In the genomic region with DNA sequence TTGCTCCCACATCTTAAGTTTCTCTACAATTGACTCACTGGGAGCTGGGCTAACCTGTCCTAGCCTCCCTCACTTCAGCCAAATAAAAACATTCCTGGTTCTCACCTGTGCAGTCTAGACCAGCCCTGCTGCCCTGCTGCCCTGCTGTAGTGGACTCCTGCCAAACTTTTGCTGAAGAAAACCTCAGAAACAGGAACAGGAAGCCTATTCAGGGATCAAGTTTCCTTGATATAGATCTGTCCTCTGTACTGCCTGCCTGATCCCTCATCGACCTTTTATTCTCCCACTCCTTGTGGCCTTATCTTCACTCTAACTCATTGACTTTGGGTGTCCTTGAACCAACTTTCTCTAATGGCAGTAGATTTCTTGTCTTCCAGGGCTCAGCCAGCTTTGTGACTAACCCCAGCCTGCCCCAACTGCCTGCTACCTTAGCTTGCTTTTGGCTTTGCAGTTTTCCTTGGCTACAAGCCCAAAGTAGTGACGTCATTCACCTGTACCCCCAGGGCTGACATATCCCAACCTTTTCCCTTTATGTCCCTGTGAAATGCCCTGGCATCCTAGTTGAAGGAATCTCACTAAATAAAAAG, we compare ENCODE assay signal across 11 cellular contexts.
A peak's percentile ranks its signal among the peaks of the same experiment; 100 is the strongest.
DNase-seq lines count a peak whose midpoint lies in the region; ATAC-seq and TF ChIP-seq lines count a peak whose summit lies in the region.
"Had no signal": no experiment of that assay in that cellular context is flagged by ENCODE, and none has a peak within 500 bp of the region (broad histone marks: within the 10 kb centered on the region; RNA-seq: fewer than 3 reads in every experiment).

No MANE protein-coding gene starts in this region.

- peaks cover 3% of the 10 kb centered on the region for H3K4me1 Mint-ChIP-seq in activated T-helper 17 cell treated with anti-CD3 and anti-CD28 coated beads, Interleukin-2, amount 50 U/mL, for 72 hours

- CTCF ChIA-PET in RWPE1 (lab: Yijun Ruan, JAX), result no interaction called here

- TF ChIP-seq CTCF in heart right ventricle (IDR thresholded peaks at IDR 0.05) (no peak), RWPE1 (conservative IDR thresholded peaks at IDR 0.05; ENCODE audit: low read depth) (no peak)

- H3K27ac ChIP-seq in heart right ventricle, result peak overlapping the region in 1 of 10 donors; percentile 18
- peak overlapping the region; percentile 2; the same call in 1 of the 2 replicates for H3K27ac ChIP-seq in RWPE1

- no peaks in the 10 kb centered on the region for H3K9me3 Mint-ChIP-seq in activated T-helper 17 cell treated with anti-CD3 and anti-CD28 coated beads, Interleukin-2, amount 50 U/mL, for 72 hours
- H3K9me3 Mint-ChIP-seq: activated naive CD8-positive, alpha-beta T cell treated with anti-CD3 and anti-CD28 coated beads, Interleukin-2, amount 10 ng/mL, durations not matched to agents 7 days and 5 days had no signal

- peaks cover 0 to 11% (median 8%) of the 10 kb centered on the region in 9 donors for H3K4me1 ChIP-seq in heart right ventricle

- 6 to 14% methylated on average over 2 of the region's 2 CpGs for WGBS in heart right ventricle, 2 donors

- H3K9me3 ChIP-seq in heart right ventricle, result peaks cover 0 to 8% (median 0%) of the 10 kb centered on the region in 11 donors

- intact Hi-C loops in heart right ventricle (cut with DNase I) (no loop called here), Right ventricle myocardium inferior (cut with DNase I) (no loop called here)

- H3K27me3 ChIP-seq in heart right ventricle, result no peaks in the 10 kb centered on the region

- H3K4me3 ChIP-seq in heart right ventricle, result no peak overlapping the region

- ATAC-seq in heart right ventricle (peak in 6 of 8 donors; percentile 31 to 60 (median 48)), Right ventricle myocardium inferior (no peak)
- ATAC-seq in activated T-helper 17 cell treated with anti-CD3 and anti-CD28 coated beads, Interleukin-2, amount 50 U/mL, for 72 hours (replicated peaks), result no peak

- DNase-seq in heart right ventricle (no peak), Right ventricle myocardium inferior (ENCODE audit: missing footprints) (no peak), RWPE1 (ENCODE audit: low spot score) (peak; percentile 62), iPS-NIHi11 (ENCODE audit: low spot score) (peak; percentile 44), ureter (ENCODE audit: low spot score) (peak; percentile 79), T-helper 9 cell (no peak), RKO (ENCODE audit: low spot score) (no peak)
- DNase-seq: activated naive CD8-positive, alpha-beta T cell treated with anti-CD3 and anti-CD28 coated beads, Interleukin-2, amount 10 ng/mL, durations not matched to agents 7 days and 5 days; CD4-positive, CD25-positive, alpha-beta regulatory T cell; NCI-H1417 had no signal

- no peaks in the 10 kb centered on the region for H3K36me3 ChIP-seq in heart right ventricle

- no peaks in the 10 kb centered on the region for H3K36me3 Mint-ChIP-seq in activated T-helper 17 cell treated with anti-CD3 and anti-CD28 coated beads, Interleukin-2, amount 50 U/mL, for 72 hours (ENCODE audit: low read depth)
- H3K36me3 Mint-ChIP-seq: activated naive CD8-positive, alpha-beta T cell treated with anti-CD3 and anti-CD28 coated beads, Interleukin-2, amount 10 ng/mL, durations not matched to agents 7 days and 5 days; CD4-positive, CD25-positive, alpha-beta regulatory T cell had no signal

- no peak overlapping the region for H3K4me3 Mint-ChIP-seq in activated T-helper 17 cell treated with anti-CD3 and anti-CD28 coated beads, Interleukin-2, amount 50 U/mL, for 72 hours
- H3K4me3 Mint-ChIP-seq: activated naive CD8-positive, alpha-beta T cell treated with anti-CD3 and anti-CD28 coated beads, Interleukin-2, amount 10 ng/mL, durations not matched to agents 7 days and 5 days; CD4-positive, CD25-positive, alpha-beta regulatory T cell had no signal

- H3K27me3 Mint-ChIP-seq in activated T-helper 17 cell treated with anti-CD3 and anti-CD28 coated beads, Interleukin-2, amount 50 U/mL, for 72 hours, result no peaks in the 10 kb centered on the region

- H3K27ac Mint-ChIP-seq in activated T-helper 17 cell treated with anti-CD3 and anti-CD28 coated beads, Interleukin-2, amount 50 U/mL, for 72 hours, result no peak overlapping the region
- H3K27ac Mint-ChIP-seq: activated naive CD8-positive, alpha-beta T cell treated with anti-CD3 and anti-CD28 coated beads, Interleukin-2, amount 10 ng/mL, durations not matched to agents 7 days and 5 days; CD4-positive, CD25-positive, alpha-beta regulatory T cell had no signal

- POLR2A ChIA-PET in RWPE1 (lab: Yijun Ruan, JAX; ENCODE audit: low non-redundant PET), result no interaction called here

Comparison
In these comparisons a context has a peak if more than half of its experiments do, and no peak if none do; other contexts are left out.
1. ATAC-seq: peak in heart right ventricle (6 of 8); none in Right ventricle myocardium inferior (single experiment) and activated T-helper 17 cell treated with anti-CD3 and anti-CD28 coated beads, Interleukin-2, amount 50 U/mL, for 72 hours (single experiment).
2. DNase-seq: peak in RWPE1 (single experiment), iPS-NIHi11 (single experiment) and ureter (single experiment); none in heart right ventricle (0 of 2), Right ventricle myocardium inferior (single experiment), T-helper 9 cell (single experiment) and RKO (single experiment).